14 cellular contexts compared by ENCODE assay signal in genomic region chrX:153642313-153642654, GRCh38. TPM values are rescaled to one million over a fixed set of nuclear protein-coding genes. Genes with fewer than 3 reads are reported as not detected.
A peak's percentile ranks its signal among the peaks of the same experiment; 100 is the strongest.
DNase-seq lines count a peak whose midpoint lies in the region; ATAC-seq and TF ChIP-seq lines count a peak whose summit lies in the region.
"Had no signal": no experiment of that assay in that cellular context is flagged by ENCODE, and none has a peak within 500 bp of the region (broad histone marks: within the 10 kb centered on the region; RNA-seq: fewer than 3 reads in every experiment).

No MANE protein-coding gene starts in this region.

- TF ChIP-seq POLR2A in stomach (IDR thresholded peaks at IDR 0.05): no peak

- DNase-seq in cardiac muscle cell (ENCODE audit: low read depth in 1 of 2, low spot score in 1 of 2): peak in 1 of 2 donors; percentile 47
- DNase-seq in left ventricle myocardium superior: no peak
- peak; percentile 42 for DNase-seq in NCI-H1105 treated with DMSO at 0.1 percent for 48 hours (lab: John Stamatoyannopoulos, UW)
- peak; percentile 66 for DNase-seq in endodermal cell
- no peak for DNase-seq in stomach
- no peak for DNase-seq in CD1c-positive myeloid dendritic cell (ENCODE audit: extremely low spot score)
- no peak for DNase-seq in globus pallidus (ENCODE audit: low spot score)
- DNase-seq in CD8-positive, alpha-beta T cell: no peak
- DNase-seq: activated CD4-positive, alpha-beta T cell treated with anti-CD3 and anti-CD28 coated beads for 48 hours; activated gamma-delta T cell treated with Interleukin-2 at 50 U/mL for 16 hours; immature natural killer cell; NK-92 treated with Interleukin-12 subunit alpha and Interleukin-12 subunit beta, amount 100 ng/mL, for 24 hours; stimulated activated CD8-positive, alpha-beta memory T cell treated with anti-CD3 and anti-CD28 coated beads, Interleukin-4, amount 100 ng/mL, for 48 hours had no signal

- peaks cover 70% of the 10 kb centered on the region for H3K27me3 Mint-ChIP-seq in endodermal cell (ENCODE audit: insufficient read depth)
- peaks cover 18% of the 10 kb centered on the region for H3K27me3 Mint-ChIP-seq in CD8-positive, alpha-beta T cell (ENCODE audit: low read depth)

- TF ChIP-seq CTCF in cardiac muscle cell (IDR thresholded peaks at IDR 0.05; ENCODE audit: low read depth, low read length) (no peak), endodermal cell (conservative IDR thresholded peaks at IDR 0.05) (no peak), stomach (IDR thresholded peaks at IDR 0.05) (no peak)
- TF ChIP-seq CTCF in CD8-positive, alpha-beta T cell (IDR thresholded peaks at IDR 0.05): no peak

- no peak overlapping the region for H3K4me3 Mint-ChIP-seq in endodermal cell
- H3K4me3 Mint-ChIP-seq in CD8-positive, alpha-beta T cell: no peak overlapping the region
- H3K4me3 Mint-ChIP-seq: immature natural killer cell had no signal

- TF ChIP-seq EP300 in stomach (IDR thresholded peaks at IDR 0.05): no peak

- ATAC-seq in left ventricle myocardium superior: no peak
- no peak for ATAC-seq in CD8-positive, alpha-beta T cell

- H3K9me3 ChIP-seq in cardiac muscle cell (ENCODE audit: low read depth) (no peaks in the 10 kb centered on the region), endodermal cell (ENCODE audit: control insufficient read depth, low read length) (no peaks in the 10 kb centered on the region), stomach (no peaks in the 10 kb centered on the region)
- H3K9me3 ChIP-seq in CD8-positive, alpha-beta T cell (ENCODE audit: low read length): no peaks in the 10 kb centered on the region

- H3K36me3 ChIP-seq in cardiac muscle cell (no peaks in the 10 kb centered on the region), endodermal cell (ENCODE audit: control insufficient read depth, insufficient read depth, low read length) (no peaks in the 10 kb centered on the region), stomach (no peaks in the 10 kb centered on the region)
- no peaks in the 10 kb centered on the region for H3K36me3 ChIP-seq in CD8-positive, alpha-beta T cell (ENCODE audit: insufficient read depth, low read length)

- CTCF ChIA-PET in CD8-positive, alpha-beta T cell (lab: Charles Lee): no interaction called here

- H3K27me3 ChIP-seq in cardiac muscle cell: peaks cover 49% of the 10 kb centered on the region
- peaks cover 61% of the 10 kb centered on the region for H3K27me3 ChIP-seq in endodermal cell (ENCODE audit: control insufficient read depth, insufficient read depth, low read length, poor library complexity, severe bottlenecking)
- peaks cover 19 to 78% (median 62%) of the 10 kb centered on the region in 3 donors for H3K27me3 ChIP-seq in stomach
- H3K27me3 ChIP-seq in CD8-positive, alpha-beta T cell (ENCODE audit: insufficient read depth, low read length): peaks cover 8% of the 10 kb centered on the region

- peaks cover 47% of the 10 kb centered on the region for H3K9me3 Mint-ChIP-seq in endodermal cell
- no peaks in the 10 kb centered on the region for H3K9me3 Mint-ChIP-seq in CD8-positive, alpha-beta T cell

- H3K9ac ChIP-seq in endodermal cell (ENCODE audit: extremely low read depth, low read length, poor library complexity, severe bottlenecking): no peak overlapping the region

- H3K4me3 ChIP-seq in cardiac muscle cell: peak overlapping the region; percentile 20
- no peak overlapping the region for H3K4me3 ChIP-seq in endodermal cell (ENCODE audit: low read length)
- peak overlapping the region; percentile 2 to 40 (median 22) for H3K4me3 ChIP-seq in stomach
- no peak overlapping the region for H3K4me3 ChIP-seq in CD8-positive, alpha-beta T cell (ENCODE audit: low read depth, low read length)

- H3K4me1 Mint-ChIP-seq in endodermal cell: peaks cover 3% of the 10 kb centered on the region
- peaks cover 10% of the 10 kb centered on the region for H3K4me1 Mint-ChIP-seq in CD8-positive, alpha-beta T cell (ENCODE audit: low read depth)

- intact Hi-C loops in left ventricle myocardium superior (cut with micrococcal nuclease): no loop called here
- intact Hi-C loops in stomach (cut with DNase I; ENCODE audit: low total_unique reads): no loop called here
- intact Hi-C loops in CD8-positive, alpha-beta T cell (cut with DNase I, micrococcal nuclease): no loop called here

- H3K27ac ChIP-seq in cardiac muscle cell (no peak overlapping the region), endodermal cell (ENCODE audit: low read depth, low read length) (no peak overlapping the region), stomach (no peak overlapping the region)
- no peak overlapping the region for H3K27ac ChIP-seq in CD8-positive, alpha-beta T cell (ENCODE audit: low read depth, low read length)

- H3K36me3 Mint-ChIP-seq in endodermal cell (ENCODE audit: low read depth): no peaks in the 10 kb centered on the region
- H3K36me3 Mint-ChIP-seq in CD8-positive, alpha-beta T cell: no peaks in the 10 kb centered on the region
- H3K36me3 Mint-ChIP-seq: immature natural killer cell had no signal

- POLR2A ChIA-PET in CD8-positive, alpha-beta T cell (lab: Charles Lee): no interaction called here

- WGBS in endodermal cell (ENCODE audit: insufficient coverage in 1 of 2, insufficient read length in 1 of 2), 2 experiments: 0% methylated on average over 2 to 32 of the region's 41 CpGs
- 0 to 26% (median 17%) methylated on average over 2 to 41 of the region's 41 CpGs for WGBS in stomach, 5 donors

- no peak overlapping the region for H3K27ac Mint-ChIP-seq in endodermal cell
- H3K27ac Mint-ChIP-seq in CD8-positive, alpha-beta T cell: no peak overlapping the region
- H3K27ac Mint-ChIP-seq: CD14-positive monocyte, immature natural killer cell had no signal

- H3K4me1 ChIP-seq in cardiac muscle cell (ENCODE audit: low read depth) (no peaks in the 10 kb centered on the region), endodermal cell (ENCODE audit: control insufficient read depth, insufficient read depth, low read length) (no peaks in the 10 kb centered on the region), stomach (peaks cover 0 to 36% (median 34%) of the 10 kb centered on the region in 4 donors)
- peaks cover 3% of the 10 kb centered on the region for H3K4me1 ChIP-seq in CD8-positive, alpha-beta T cell (ENCODE audit: insufficient read depth, low read length)

RNA-seq across cellular contexts. Expression of gene DUSP9, which starts 4.7 kb away (rescaled TPM):
- total RNA-seq in cardiac muscle cell (5.4 and 8.7 TPM in 2 replicates), left ventricle myocardium superior (0.10 TPM), endodermal cell (under 1 TPM; 0.18 to 0.31 TPM), stomach (under 1 TPM in 1 of 5 donors, not detected in 4; 0.18 TPM)
- polyA plus RNA-seq in cardiac muscle cell (6.8 and 8.7 TPM in 2 replicates), stomach (under 1 TPM in 1 of 3 donors, not detected in 2; 0.25 TPM)
- polyA plus RNA-seq in endodermal cell (2013, experiment 1 of 2): 1.5 TPM
- 1.3 TPM for polyA plus RNA-seq in endodermal cell (2013, experiment 2 of 2)
- total RNA-seq in CD8-positive, alpha-beta T cell: not detected
- polyA plus RNA-seq: CD14-positive monocyte, immature natural killer cell had no signal

RNA-seq across cellular contexts. Expression of gene PNCK, which starts 31.3 kb away (rescaled TPM):
- total RNA-seq in cardiac muscle cell (19.4 and 23.5 TPM in 2 replicates), left ventricle myocardium superior (14.5 TPM), endodermal cell (10 to 100 TPM in 1 of 2 donors, 1 to 10 TPM in 1; 2.8 to 12.9 TPM), stomach (10 to 100 TPM in 2 of 5 donors, 1 to 10 TPM in 2, under 1 TPM in 1; 0.87 to 21.0 (median 8.3) TPM)
- polyA plus RNA-seq in cardiac muscle cell (14.5 and 25.5 TPM in 2 replicates), stomach (10 to 100 TPM in 1 of 3 donors, under 1 TPM in 1, not detected in 1; 0.44 to 14.9 TPM)
- 11.1 TPM for polyA plus RNA-seq in endodermal cell (2013, experiment 1 of 2)
- polyA plus RNA-seq in endodermal cell (2013, experiment 2 of 2): 9.0 TPM
- total RNA-seq in CD8-positive, alpha-beta T cell: under 1 TPM; 0.44 to 0.68 TPM
- polyA plus RNA-seq: CD14-positive monocyte, immature natural killer cell had no signal

RNA-seq across cellular contexts. Expression of gene CCNQ, which starts 43.3 kb away (rescaled TPM):
- total RNA-seq in cardiac muscle cell (28.5 and 33.8 TPM in 2 replicates), left ventricle myocardium superior (42.5 TPM), endodermal cell (10 to 100 TPM; 17.1 to 20.8 TPM), stomach (10 to 100 TPM in 3 of 5 donors, under 1 TPM in 1, not detected in 1; 0.58 to 55.4 (median 17.0) TPM)
- polyA plus RNA-seq in cardiac muscle cell (36.8 and 37.0 TPM in 2 replicates), stomach (10 to 100 TPM; 26.2 to 36.5 (median 32.2) TPM)
- polyA plus RNA-seq in endodermal cell (2013, experiment 1 of 2): 20.0 TPM
- polyA plus RNA-seq in endodermal cell (2013, experiment 2 of 2): 18.4 TPM
- total RNA-seq in CD8-positive, alpha-beta T cell: 10 to 100 TPM; 12.7 to 15.5 TPM

RNA-seq across cellular contexts. Expression of gene SLC6A8, which starts 45.4 kb away (rescaled TPM):
- total RNA-seq in cardiac muscle cell (23.7 and 29.0 TPM in 2 replicates), left ventricle myocardium superior (208 TPM), endodermal cell (100 to 1,000 TPM in 1 of 2 donors, 10 to 100 TPM in 1; 57.6 to 121 TPM), stomach (10 to 100 TPM; 17.7 to 32.7 (median 19.1) TPM)
- polyA plus RNA-seq in cardiac muscle cell (35.8 and 37.3 TPM in 2 replicates), stomach (10 to 100 TPM in 2 of 3 donors, 1 to 10 TPM in 1; 7.3 to 30.9 (median 15.9) TPM)
- polyA plus RNA-seq in endodermal cell (2013, experiment 1 of 2): 144 TPM
- polyA plus RNA-seq in endodermal cell (2013, experiment 2 of 2): 117 TPM
- total RNA-seq in CD8-positive, alpha-beta T cell: 1 to 10 TPM; 2.7 to 2.9 TPM

Comparison
In these comparisons a context has a peak if more than half of its experiments do, and no peak if none do; other contexts are left out.
1. DNase-seq: peak in NCI-H1105 treated with DMSO at 0.1 percent for 48 hours (single experiment) and endodermal cell (single experiment); none in left ventricle myocardium superior (single experiment), stomach (single experiment), CD1c-positive myeloid dendritic cell (single experiment), globus pallidus (single experiment) and CD8-positive, alpha-beta T cell (0 of 7).
2. H3K4me3 ChIP-seq: peak in cardiac muscle cell (single experiment) and stomach (4 of 4); none in endodermal cell (single experiment) and CD8-positive, alpha-beta T cell (single experiment).